ENCODE assay signal across 5 cellular contexts in genomic region chr2:170405326-170405725, GRCh38.
"Had no signal": no experiment of that assay in that cellular context is flagged by ENCODE, and none has a peak within 500 bp of the region (broad histone marks: within the 10 kb centered on the region; RNA-seq: fewer than 3 reads in every experiment).

No MANE protein-coding gene starts in this region.

- ATAC-seq: GM23338, HepG2 had no signal

- H3K27ac ChIP-seq: HL-60 had no signal

- H2AFZ ChIP-seq: GM23338 had no signal

- H3K4me2 ChIP-seq: GM23338 had no signal

- H3K4me3 ChIP-seq: GM23338 had no signal

- DNase-seq: H9, HCEC 1CT had no signal
